ENCODE assay signal across 24 cellular contexts in the genomic region with DNA sequence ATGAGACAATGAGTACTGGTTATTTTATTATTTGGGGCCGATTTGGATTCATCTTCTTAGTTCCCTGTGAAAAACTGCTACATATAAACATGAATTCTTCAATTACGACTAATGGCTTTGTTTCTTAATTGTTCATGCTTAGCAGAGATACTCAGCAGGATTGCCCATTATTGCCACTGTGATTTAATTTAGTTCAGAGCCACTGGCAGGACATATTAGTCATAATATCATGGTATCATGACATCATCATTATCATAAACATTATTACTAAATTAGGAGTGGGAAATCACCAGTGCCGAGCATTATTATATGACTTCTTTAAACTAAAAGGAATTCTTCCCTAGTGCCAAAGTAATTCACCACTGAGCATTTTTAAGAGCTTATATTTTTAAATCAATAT.
DNase-seq lines count a peak whose midpoint lies in the region; ATAC-seq, FAIRE-seq and TF ChIP-seq lines count a peak whose summit lies in the region.
"Had no signal": no experiment of that assay in that cellular context is flagged by ENCODE, and none has a peak within 500 bp of the region (broad histone marks: within the 10 kb centered on the region; RNA-seq: fewer than 3 reads in every experiment).

No MANE protein-coding gene starts in this region.

- H3K4me3 ChIP-seq in A549 (no peak overlapping the region), bronchial epithelial cell (ENCODE audit: low read depth, low read length) (no peak overlapping the region)
- H3K4me3 ChIP-seq: ovary, suprapubic skin had no signal

- H3K27me3 ChIP-seq in bronchial epithelial cell (ENCODE audit: control insufficient read depth, insufficient read depth, low read length) (no peaks in the 10 kb centered on the region), foreskin keratinocyte (no peaks in the 10 kb centered on the region)
- H3K27me3 ChIP-seq: ovary, suprapubic skin had no signal

- no peaks in the 10 kb centered on the region for H3K36me3 Mint-ChIP-seq in activated naive CD8-positive, alpha-beta T cell treated with anti-CD3 and anti-CD28 coated beads for 36 hours
- H3K36me3 Mint-ChIP-seq in activated CD4-positive, alpha-beta T cell treated with anti-CD3 and anti-CD28 coated beads, Interleukin-2, amount 10 ng/mL, durations not matched to agents 7 days and 5 days (ENCODE audit: low read depth) = no peaks in the 10 kb centered on the region
- H3K36me3 Mint-ChIP-seq: natural killer cell; stimulated activated effector memory CD8-positive, alpha-beta T cell treated with anti-CD3 and anti-CD28 coated beads, Interleukin-12 subunit alpha, Interleukin-12 subunit beta, amount 100 ng/mL, for 72 hours had no signal

- POLR2A ChIA-PET in A549 (lab: Yijun Ruan, JAX) = no interaction called here
- POLR2A ChIA-PET in activated CD4-positive, alpha-beta T cell treated with anti-CD3 and anti-CD28 coated beads, Interleukin-2, amount 10 ng/mL, durations not matched to agents 7 days and 5 days (lab: Charles Lee) = no interaction called here

- no peak overlapping the region for H3K27ac ChIP-seq in A549
- peak overlapping the region; percentile 95 for H3K27ac ChIP-seq in foreskin keratinocyte
- H3K27ac ChIP-seq: ovary, suprapubic skin had no signal

- H3K27me3 Mint-ChIP-seq in activated naive CD8-positive, alpha-beta T cell treated with anti-CD3 and anti-CD28 coated beads for 36 hours = no peaks in the 10 kb centered on the region
- no peaks in the 10 kb centered on the region for H3K27me3 Mint-ChIP-seq in activated CD4-positive, alpha-beta T cell treated with anti-CD3 and anti-CD28 coated beads, Interleukin-2, amount 10 ng/mL, durations not matched to agents 7 days and 5 days

- DNase-seq in A549 (ENCODE audit: low read depth in 1 of 2, low spot score in 1 of 2) (no peak), M059J (ENCODE audit: low read depth) (peak; percentile 26), bronchial epithelial cell (ENCODE audit: low read depth) (peak; percentile 96), foreskin keratinocyte (peak; percentile 60 to 76), cardiac septum (ENCODE audit: low spot score) (no peak)
- DNase-seq in activated naive CD8-positive, alpha-beta T cell treated with anti-CD3 and anti-CD28 coated beads for 36 hours = no peak
- DNase-seq in activated CD4-positive, alpha-beta T cell treated with anti-CD3 and anti-CD28 coated beads, Interleukin-2, amount 10 ng/mL, durations not matched to agents 7 days and 5 days = no peak
- DNase-seq: activated CD4-positive, alpha-beta T cell treated with anti-CD3 and anti-CD28 coated beads for 1 hour; activated naive CD4-positive, alpha-beta T cell treated with anti-CD3 and anti-CD28 coated beads, Interleukin-2, amount 50 U/mL, for 16 hours; DMS 273 treated with DMSO at 0.1 percent for 48 hours; GDM1; GOT3; left cardiac atrium; natural killer cell; NCI-H1694; NCI-H345; ovary; RPMI8226; T1000 had no signal

- H3K27ac Mint-ChIP-seq in activated naive CD8-positive, alpha-beta T cell treated with anti-CD3 and anti-CD28 coated beads for 36 hours = no peak overlapping the region
- H3K27ac Mint-ChIP-seq in activated CD4-positive, alpha-beta T cell treated with anti-CD3 and anti-CD28 coated beads, Interleukin-2, amount 10 ng/mL, durations not matched to agents 7 days and 5 days = no peak overlapping the region
- H3K27ac Mint-ChIP-seq: natural killer cell; stimulated activated effector memory CD8-positive, alpha-beta T cell treated with anti-CD3 and anti-CD28 coated beads, Interleukin-12 subunit alpha, Interleukin-12 subunit beta, amount 100 ng/mL, for 72 hours had no signal

- TF ChIP-seq EP300 in A549 (IDR thresholded peaks at IDR 0.05) = no peak

- CTCF ChIA-PET in A549 (lab: Yijun Ruan, JAX) = no interaction called here
- CTCF ChIA-PET in activated CD4-positive, alpha-beta T cell treated with anti-CD3 and anti-CD28 coated beads, Interleukin-2, amount 10 ng/mL, durations not matched to agents 7 days and 5 days (lab: Charles Lee) = no interaction called here

- no peaks in the 10 kb centered on the region for H3K9me3 Mint-ChIP-seq in activated naive CD8-positive, alpha-beta T cell treated with anti-CD3 and anti-CD28 coated beads for 36 hours
- H3K9me3 Mint-ChIP-seq in activated CD4-positive, alpha-beta T cell treated with anti-CD3 and anti-CD28 coated beads, Interleukin-2, amount 10 ng/mL, durations not matched to agents 7 days and 5 days = no peaks in the 10 kb centered on the region

- FAIRE-seq in A549 (lab: Jason Lieb, UNC) (no peak), bronchial epithelial cell (lab: Jason Lieb, UNC) (no peak)
- FAIRE-seq: colon had no signal

- H3K4me1 Mint-ChIP-seq in activated naive CD8-positive, alpha-beta T cell treated with anti-CD3 and anti-CD28 coated beads for 36 hours = no peaks in the 10 kb centered on the region
- no peaks in the 10 kb centered on the region for H3K4me1 Mint-ChIP-seq in activated CD4-positive, alpha-beta T cell treated with anti-CD3 and anti-CD28 coated beads, Interleukin-2, amount 10 ng/mL, durations not matched to agents 7 days and 5 days
- H3K4me1 Mint-ChIP-seq: natural killer cell; stimulated activated effector memory CD8-positive, alpha-beta T cell treated with anti-CD3 and anti-CD28 coated beads, Interleukin-12 subunit alpha, Interleukin-12 subunit beta, amount 100 ng/mL, for 72 hours had no signal

- no peaks in the 10 kb centered on the region for H3K9me3 ChIP-seq in A549
- H3K9me3 ChIP-seq: ovary, suprapubic skin had no signal

- TF ChIP-seq POLR2A in A549 (IDR thresholded peaks at IDR 0.05; ENCODE audit: low read length) = no peak

- H3K4me1 ChIP-seq in A549 (peaks cover 16% of the 10 kb centered on the region), foreskin keratinocyte (peaks cover 28% of the 10 kb centered on the region)
- H3K4me1 ChIP-seq: suprapubic skin had no signal

- TF ChIP-seq RAD21 in A549 (conservative IDR thresholded peaks at IDR 0.05 in 1 of 2, IDR thresholded peaks at IDR 0.05 in 1 of 2) = no peak

- H3K4me2 ChIP-seq in A549 = peak overlapping the region; percentile 40; the same call in 2 of the 3 replicates

- ATAC-seq in A549 (no peak), foreskin keratinocyte (peak; percentile 77), GM21528 (IDR thresholded peaks at IDR 0.05; ENCODE audit: low FRiP score, unreplicated experiment) (no peak)
- ATAC-seq: left cardiac atrium; natural killer cell; sciatic nerve; stimulated activated effector memory CD8-positive, alpha-beta T cell treated with anti-CD3 and anti-CD28 coated beads, Interleukin-12 subunit alpha, Interleukin-12 subunit beta, amount 100 ng/mL, for 72 hours had no signal

- 43% methylated on average over 3 of the region's 3 CpGs for WGBS in A549 (ENCODE audit: missing lambda C conversion rate)

- no peak overlapping the region for H3K4me3 Mint-ChIP-seq in activated naive CD8-positive, alpha-beta T cell treated with anti-CD3 and anti-CD28 coated beads for 36 hours
- no peak overlapping the region for H3K4me3 Mint-ChIP-seq in activated CD4-positive, alpha-beta T cell treated with anti-CD3 and anti-CD28 coated beads, Interleukin-2, amount 10 ng/mL, durations not matched to agents 7 days and 5 days
- H3K4me3 Mint-ChIP-seq: natural killer cell; stimulated activated effector memory CD8-positive, alpha-beta T cell treated with anti-CD3 and anti-CD28 coated beads, Interleukin-12 subunit alpha, Interleukin-12 subunit beta, amount 100 ng/mL, for 72 hours had no signal

- intact Hi-C loops in cardiac septum (cut with DNase I) = no loop called here

- TF ChIP-seq CTCF in A549 (IDR thresholded peaks at IDR 0.05) = no peak
- TF ChIP-seq CTCF in bronchial epithelial cell (IDR thresholded peaks at IDR 0.05; ENCODE audit: insufficient read depth, low read length, severe bottlenecking) = no peak
- TF ChIP-seq CTCF in foreskin keratinocyte (conservative IDR thresholded peaks at IDR 0.05) = no peak

- H3K36me3 ChIP-seq in bronchial epithelial cell (ENCODE audit: control insufficient read depth, insufficient read depth, low read length) = no peaks in the 10 kb centered on the region
- H3K36me3 ChIP-seq: ovary, suprapubic skin had no signal

TF ChIP-seq in A549, 52 proteins besides CTCF, POLR2A, EP300 and RAD21:
- TF ChIP-seq NFE2L2 (conservative IDR thresholded peaks at IDR 0.05; ENCODE audit: low read length) = no peak
- TF ChIP-seq, protein P1, sequence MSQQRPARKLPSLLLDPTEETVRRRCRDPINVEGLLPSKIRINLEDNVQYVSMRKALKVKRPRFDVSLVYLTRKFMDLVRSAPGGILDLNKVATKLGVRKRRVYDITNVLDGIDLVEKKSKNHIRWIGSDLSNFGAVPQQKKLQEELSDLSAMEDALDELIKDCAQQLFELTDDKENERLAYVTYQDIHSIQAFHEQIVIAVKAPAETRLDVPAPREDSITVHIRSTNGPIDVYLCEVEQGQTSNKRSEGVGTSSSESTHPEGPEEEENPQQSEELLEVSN (IDR thresholded peaks at IDR 0.05; ENCODE audit: borderline replicate concordance, low read depth) = no peak

Comparison
In these comparisons a context has a peak if more than half of its experiments do, and no peak if none do; other contexts are left out.
1. DNase-seq: peak in M059J (single experiment), bronchial epithelial cell (single experiment) and foreskin keratinocyte (2 of 2); none in A549 (0 of 2), cardiac septum (single experiment), activated naive CD8-positive, alpha-beta T cell treated with anti-CD3 and anti-CD28 coated beads for 36 hours (single experiment) and activated CD4-positive, alpha-beta T cell treated with anti-CD3 and anti-CD28 coated beads, Interleukin-2, amount 10 ng/mL, durations not matched to agents 7 days and 5 days (single experiment).